8 cellular contexts compared by ENCODE assay signal in genomic region chr13:26253787-26254582, GRCh38. TPM values are rescaled to one million over a fixed set of nuclear protein-coding genes. Genes with fewer than 3 reads are reported as not detected.
DNase-seq lines count a peak whose midpoint lies in the region; ATAC-seq and TF ChIP-seq lines count a peak whose summit lies in the region.

CDK8 (plus strand) TSS chr13:26254129; CDS start chr13:26254642, 513 bp downstream.

- no peaks in the 10 kb centered on the region for H3K27me3 ChIP-seq in left ventricle myocardium inferior (ENCODE audit: low read depth)

- H3K4me1 Mint-ChIP-seq in T-helper 1 cell treated with Interleukin-12 subunit alpha and Interleukin-12 subunit beta and Interleukin-4 antibody, amounts not matched to agents 30 μg/mL and 1 μg/mL, for 36 hours (ENCODE audit: low read depth): peaks cover 25% of the 10 kb centered on the region
- H3K4me1 Mint-ChIP-seq in progenitor cell of endocrine pancreas (ENCODE audit: low read depth): peaks cover 32% of the 10 kb centered on the region

- H3K9me3 ChIP-seq in left ventricle myocardium inferior (replicated peaks): no peaks in the 10 kb centered on the region

- peaks cover 2% of the 10 kb centered on the region for H3K36me3 Mint-ChIP-seq in T-helper 1 cell treated with Interleukin-12 subunit alpha and Interleukin-12 subunit beta and Interleukin-4 antibody, amounts not matched to agents 30 μg/mL and 1 μg/mL, for 36 hours (ENCODE audit: low read depth)
- no peaks in the 10 kb centered on the region for H3K36me3 Mint-ChIP-seq in progenitor cell of endocrine pancreas (ENCODE audit: insufficient read depth)

- peak within 1 kb of the TSS; percentile 94 for H3K27ac ChIP-seq in left ventricle myocardium inferior (replicated peaks)

- intact Hi-C loops in left ventricle myocardium inferior (cut with micrococcal nuclease): no loop called here

- H3K4me3 ChIP-seq in left ventricle myocardium inferior: peak within 1 kb of the TSS; percentile 98

- H3K36me3 ChIP-seq in left ventricle myocardium inferior: no peaks in the 10 kb centered on the region

- peaks cover 47% of the 10 kb centered on the region for H3K4me1 ChIP-seq in left ventricle myocardium inferior

- H3K27me3 Mint-ChIP-seq in T-helper 1 cell treated with Interleukin-12 subunit alpha and Interleukin-12 subunit beta and Interleukin-4 antibody, amounts not matched to agents 30 μg/mL and 1 μg/mL, for 36 hours (ENCODE audit: low read depth): peaks cover 6% of the 10 kb centered on the region
- no peaks in the 10 kb centered on the region for H3K27me3 Mint-ChIP-seq in progenitor cell of endocrine pancreas

- peak within 1 kb of the TSS; percentile 91 for H3K27ac Mint-ChIP-seq in T-helper 1 cell treated with Interleukin-12 subunit alpha and Interleukin-12 subunit beta and Interleukin-4 antibody, amounts not matched to agents 30 μg/mL and 1 μg/mL, for 36 hours
- H3K27ac Mint-ChIP-seq in progenitor cell of endocrine pancreas: peak within 1 kb of the TSS; percentile 94

- DNase-seq in NCI-H1694 treated with DMSO at 0.1 percent for 48 hours (lab: John Stamatoyannopoulos, UW) (peak; percentile 83), amniotic stem cell (lab: John Stamatoyannopoulos, UW) (peak; percentile 82), left ventricle myocardium inferior (peak; percentile 93), progenitor cell of endocrine pancreas (ENCODE audit: low spot score, unreplicated experiment) (peak; percentile 73), ureter (ENCODE audit: low spot score) (peak; percentile 87)

- peak within 1 kb of the TSS; percentile 97 for H3K4me3 Mint-ChIP-seq in T-helper 1 cell treated with Interleukin-12 subunit alpha and Interleukin-12 subunit beta and Interleukin-4 antibody, amounts not matched to agents 30 μg/mL and 1 μg/mL, for 36 hours
- peak within 1 kb of the TSS; percentile 94 for H3K4me3 Mint-ChIP-seq in progenitor cell of endocrine pancreas (ENCODE audit: low read depth)

- H3K9me3 Mint-ChIP-seq in T-helper 1 cell treated with Interleukin-12 subunit alpha and Interleukin-12 subunit beta and Interleukin-4 antibody, amounts not matched to agents 30 μg/mL and 1 μg/mL, for 36 hours: no peaks in the 10 kb centered on the region
- H3K9me3 Mint-ChIP-seq in progenitor cell of endocrine pancreas (ENCODE audit: low read depth): no peaks in the 10 kb centered on the region

- ATAC-seq in GM18499 (IDR thresholded peaks at IDR 0.05; ENCODE audit: insufficient read depth, unreplicated experiment) (peak; percentile 67), HG02938 (IDR thresholded peaks at IDR 0.05; ENCODE audit: unreplicated experiment) (peak; percentile 91)

- no peak for TF ChIP-seq CTCF in left ventricle myocardium inferior (IDR thresholded peaks at IDR 0.05; ENCODE audit: borderline replicate concordance)
- TF ChIP-seq CTCF in progenitor cell of endocrine pancreas (IDR thresholded peaks at IDR 0.05; ENCODE audit: unreplicated experiment): no peak

RNA-seq across cellular contexts. Expression of gene CDK8, which starts in this region (rescaled TPM):
- total RNA-seq in left ventricle myocardium inferior: 11.1 TPM
- total RNA-seq in progenitor cell of endocrine pancreas: 26.9 and 31.7 TPM in 2 replicates
- 18.0 TPM for total RNA-seq in ureter

Comparison
In these comparisons a context has a peak if more than half of its experiments do, and no peak if none do; other contexts are left out.
1. Peak in every context shown above with its lines: DNase-seq, ATAC-seq, H3K4me3 ChIP-seq and H3K27ac ChIP-seq.